Comparison of ENCODE assay signal across 1 cellular context in the genomic region with DNA sequence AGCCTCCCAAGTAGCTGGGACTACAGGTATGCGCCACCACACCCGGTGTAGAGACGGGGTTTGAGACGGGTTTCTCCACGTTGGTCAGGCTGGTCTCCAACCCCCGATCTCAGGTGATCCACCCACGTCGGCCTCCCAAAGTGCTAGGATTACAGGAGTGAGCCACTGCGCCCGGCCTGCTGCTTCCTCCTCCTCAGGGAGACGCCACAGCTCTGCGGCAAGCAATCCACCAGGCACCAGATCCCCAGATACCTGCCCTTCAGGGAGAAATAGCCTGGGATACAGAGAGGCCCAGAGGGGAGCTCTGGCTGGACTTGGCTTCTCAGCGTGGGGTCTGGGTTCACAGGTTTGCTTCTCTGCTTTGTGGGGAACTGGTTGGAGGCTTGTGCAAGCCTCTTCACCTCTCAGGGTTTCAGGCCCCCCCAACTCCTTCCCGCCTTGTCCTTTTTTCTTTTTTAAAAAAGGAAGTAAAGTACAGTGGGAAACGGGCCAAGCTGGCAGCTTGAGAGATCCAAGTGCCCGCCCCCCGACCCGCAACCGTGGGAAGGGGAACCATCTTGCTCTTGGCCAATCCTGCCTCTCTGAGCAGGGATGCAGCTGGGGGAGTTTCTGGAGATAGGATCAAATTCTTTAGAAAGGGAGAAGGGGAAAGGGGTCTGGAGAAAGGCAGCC.
TF ChIP-seq lines count a peak whose summit lies in the region.

No MANE protein-coding gene starts in this region.

TF ChIP-seq in IMR-90, 13 proteins besides CTCF, POLR2A, EP300 and RAD21 (continued from another document):
- TF ChIP-seq, protein P1, sequence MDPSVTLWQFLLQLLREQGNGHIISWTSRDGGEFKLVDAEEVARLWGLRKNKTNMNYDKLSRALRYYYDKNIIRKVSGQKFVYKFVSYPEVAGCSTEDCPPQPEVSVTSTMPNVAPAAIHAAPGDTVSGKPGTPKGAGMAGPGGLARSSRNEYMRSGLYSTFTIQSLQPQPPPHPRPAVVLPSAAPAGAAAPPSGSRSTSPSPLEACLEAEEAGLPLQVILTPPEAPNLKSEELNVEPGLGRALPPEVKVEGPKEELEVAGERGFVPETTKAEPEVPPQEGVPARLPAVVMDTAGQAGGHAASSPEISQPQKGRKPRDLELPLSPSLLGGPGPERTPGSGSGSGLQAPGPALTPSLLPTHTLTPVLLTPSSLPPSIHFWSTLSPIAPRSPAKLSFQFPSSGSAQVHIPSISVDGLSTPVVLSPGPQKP (IDR thresholded peaks at IDR 0.05; ENCODE audit: borderline replicate concordance, low read depth, low read length), result no peak
- TF ChIP-seq, protein P2, sequence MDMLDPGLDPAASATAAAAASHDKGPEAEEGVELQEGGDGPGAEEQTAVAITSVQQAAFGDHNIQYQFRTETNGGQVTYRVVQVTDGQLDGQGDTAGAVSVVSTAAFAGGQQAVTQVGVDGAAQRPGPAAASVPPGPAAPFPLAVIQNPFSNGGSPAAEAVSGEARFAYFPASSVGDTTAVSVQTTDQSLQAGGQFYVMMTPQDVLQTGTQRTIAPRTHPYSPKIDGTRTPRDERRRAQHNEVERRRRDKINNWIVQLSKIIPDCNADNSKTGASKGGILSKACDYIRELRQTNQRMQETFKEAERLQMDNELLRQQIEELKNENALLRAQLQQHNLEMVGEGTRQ (IDR thresholded peaks at IDR 0.05; ENCODE audit: low read depth, low read length), result no peak
- TF ChIP-seq RCOR1 (IDR thresholded peaks at IDR 0.05; ENCODE audit: insufficient replicate concordance, low read length) (no peak), NFE2L2 (IDR thresholded peaks at IDR 0.05; ENCODE audit: low read depth, low read length) (no peak), MAZ (IDR thresholded peaks at IDR 0.05; ENCODE audit: borderline replicate concordance, low read depth, low read length) (no peak), CEBPB (IDR thresholded peaks at IDR 0.05; ENCODE audit: low read depth, low read length) (no peak), MXI1 (IDR thresholded peaks at IDR 0.05; ENCODE audit: borderline replicate concordance, low read depth, low read length) (no peak), SMC3 (IDR thresholded peaks at IDR 0.05; ENCODE audit: low read depth, low read length) (no peak), CHD1 (IDR thresholded peaks at IDR 0.05; ENCODE audit: low read depth, low read length) (no peak), RFX5 (IDR thresholded peaks at IDR 0.05; ENCODE audit: low read depth, low read length) (no peak)
